26 cellular contexts compared by ENCODE assay signal in the genomic region with DNA sequence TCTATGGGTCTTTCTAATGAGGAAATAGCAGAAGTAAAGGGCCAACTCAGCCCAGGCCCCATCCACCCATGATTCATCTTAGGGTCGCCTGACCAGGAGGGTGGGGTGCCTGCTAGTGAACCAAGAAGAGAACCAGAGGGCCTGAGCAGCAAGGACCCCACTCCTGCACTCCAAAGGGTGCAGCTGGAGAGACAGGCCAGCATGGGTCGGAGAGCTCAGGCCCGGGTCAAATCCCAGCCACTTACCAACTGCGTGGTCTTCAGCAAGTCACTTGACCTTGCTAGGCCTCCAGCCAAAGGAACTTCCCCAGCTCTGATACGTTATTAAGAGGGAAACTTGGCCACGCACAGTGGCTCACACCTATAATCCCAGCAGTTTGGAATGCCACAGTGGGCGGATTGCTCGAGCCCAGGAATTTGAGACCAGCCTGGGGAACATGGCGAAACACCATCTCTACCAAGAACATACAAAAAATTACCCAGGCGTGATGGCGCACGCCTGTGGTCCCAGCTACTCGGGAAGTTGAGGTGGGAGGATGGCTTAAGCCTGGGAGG. TPM values are rescaled to one million over a fixed set of nuclear protein-coding genes. Genes with fewer than 3 reads are reported as not detected.
A peak's percentile ranks its signal among the peaks of the same experiment; 100 is the strongest.
DNase-seq lines count a peak whose midpoint lies in the region; ATAC-seq and TF ChIP-seq lines count a peak whose summit lies in the region.
"Had no signal": no experiment of that assay in that cellular context is flagged by ENCODE, and none has a peak within 500 bp of the region (broad histone marks: within the 10 kb centered on the region; RNA-seq: fewer than 3 reads in every experiment).

No MANE protein-coding gene starts in this region.

- ATAC-seq in GM19351 (IDR thresholded peaks at IDR 0.05; ENCODE audit: unreplicated experiment), result no peak
- ATAC-seq: gastroesophageal sphincter; HepG2; natural killer cell treated with Interleukin-12 subunit alpha and Interleukin-12 subunit beta and Interleukin-15 and Interleukin-18, amount 100 ng/mL, for 72 hours had no signal

- peaks cover 11% of the 10 kb centered on the region for H3K36me3 Mint-ChIP-seq in glutamatergic neuron (ENCODE audit: unreplicated experiment)
- peaks cover 22% of the 10 kb centered on the region for H3K36me3 Mint-ChIP-seq in activated naive CD8-positive, alpha-beta T cell treated with anti-CD3 and anti-CD28 coated beads for 36 hours

- peaks cover 6% of the 10 kb centered on the region for H3K9me3 Mint-ChIP-seq in glutamatergic neuron (ENCODE audit: unreplicated experiment)
- H3K9me3 Mint-ChIP-seq in activated naive CD8-positive, alpha-beta T cell treated with anti-CD3 and anti-CD28 coated beads for 36 hours, result no peaks in the 10 kb centered on the region
- H3K9me3 Mint-ChIP-seq: activated CD4-positive, alpha-beta T cell treated with anti-CD3 and anti-CD28 coated beads, Interleukin-2, amount 10 ng/mL, durations not matched to agents 7 days and 5 days; mesothelial cell of epicardium; natural killer cell treated with Interleukin-12 subunit alpha and Interleukin-12 subunit beta and Interleukin-15 and Interleukin-18, amount 100 ng/mL, for 72 hours had no signal

- peak overlapping the region; percentile 17 for H3K27ac Mint-ChIP-seq in glutamatergic neuron (ENCODE audit: unreplicated experiment)
- no peak overlapping the region for H3K27ac Mint-ChIP-seq in activated naive CD8-positive, alpha-beta T cell treated with anti-CD3 and anti-CD28 coated beads for 36 hours
- H3K27ac Mint-ChIP-seq: activated CD4-positive, alpha-beta T cell treated with anti-CD3 and anti-CD28 coated beads, Interleukin-2, amount 10 ng/mL, durations not matched to agents 7 days and 5 days; mesothelial cell of epicardium; natural killer cell treated with Interleukin-12 subunit alpha and Interleukin-12 subunit beta and Interleukin-15 and Interleukin-18, amount 100 ng/mL, for 72 hours; progenitor cell of endocrine pancreas had no signal

- DNase-seq in M059J (ENCODE audit: low read depth) (peak; percentile 39), amniotic epithelial cell (ENCODE audit: low read depth) (peak; percentile 43), glutamatergic neuron (no peak), skeletal muscle cell (ENCODE audit: low read depth) (peak; percentile 24), SHP77 (lab: John Stamatoyannopoulos, UW) (no peak)
- no peak for DNase-seq in activated naive CD8-positive, alpha-beta T cell treated with anti-CD3 and anti-CD28 coated beads for 36 hours
- DNase-seq: activated CD4-positive, alpha-beta T cell treated with anti-CD3 and anti-CD28 coated beads, Interleukin-2, amount 10 ng/mL, durations not matched to agents 7 days and 5 days; activated CD8-positive, alpha-beta memory T cell treated with anti-CD3 and anti-CD28 coated beads, Interleukin-2, amount 50 U/mL, for 48 hours; activated effector memory CD4-positive, alpha-beta T cell treated with anti-CD3 and anti-CD28 coated beads, Interleukin-2, amount 50 U/mL, for 16 hours; AML-193; amniotic stem cell; Caco-2; MM.1S; NCI-H1694; OCI-M1; SHP77 treated with DMSO at 0.1 percent for 48 hours; small intestine; stimulated activated CD4-positive, alpha-beta T cell treated with anti-CD3 and anti-CD28 coated beads, Interleukin-4, amount 100 ng/mL, for 24 hours; stomach; transverse colon had no signal

- no peak for TF ChIP-seq CTCF in glutamatergic neuron (IDR thresholded peaks at IDR 0.05; ENCODE audit: partially characterized antibody, unreplicated experiment)

- no peak overlapping the region for H3K4me3 Mint-ChIP-seq in glutamatergic neuron (ENCODE audit: unreplicated experiment)
- H3K4me3 Mint-ChIP-seq in activated naive CD8-positive, alpha-beta T cell treated with anti-CD3 and anti-CD28 coated beads for 36 hours, result no peak overlapping the region
- H3K4me3 Mint-ChIP-seq: activated CD4-positive, alpha-beta T cell treated with anti-CD3 and anti-CD28 coated beads, Interleukin-2, amount 10 ng/mL, durations not matched to agents 7 days and 5 days; mesothelial cell of epicardium; natural killer cell treated with Interleukin-12 subunit alpha and Interleukin-12 subunit beta and Interleukin-15 and Interleukin-18, amount 100 ng/mL, for 72 hours had no signal

- peaks cover 5% of the 10 kb centered on the region for H3K27me3 Mint-ChIP-seq in glutamatergic neuron (ENCODE audit: unreplicated experiment)
- H3K27me3 Mint-ChIP-seq in activated naive CD8-positive, alpha-beta T cell treated with anti-CD3 and anti-CD28 coated beads for 36 hours, result no peaks in the 10 kb centered on the region
- H3K27me3 Mint-ChIP-seq: activated CD4-positive, alpha-beta T cell treated with anti-CD3 and anti-CD28 coated beads, Interleukin-2, amount 10 ng/mL, durations not matched to agents 7 days and 5 days; natural killer cell treated with Interleukin-12 subunit alpha and Interleukin-12 subunit beta and Interleukin-15 and Interleukin-18, amount 100 ng/mL, for 72 hours; progenitor cell of endocrine pancreas had no signal

- H3K4me1 Mint-ChIP-seq in glutamatergic neuron (ENCODE audit: low read depth, unreplicated experiment), result peaks cover 8% of the 10 kb centered on the region
- H3K4me1 Mint-ChIP-seq in activated naive CD8-positive, alpha-beta T cell treated with anti-CD3 and anti-CD28 coated beads for 36 hours, result peaks cover 19% of the 10 kb centered on the region

- H3K4me3 ChIP-seq in skeletal muscle cell (ENCODE audit: low read depth, low read length), result no peak overlapping the region
- H3K4me3 ChIP-seq: gastroesophageal sphincter, stomach, transverse colon had no signal

RNA-seq across cellular contexts. Expression of gene BBLN, which starts 4.3 kb away (rescaled TPM):
- 289 and 427 TPM in 2 replicates for total RNA-seq in M059J (2014; rRNA removed; shearing (Covaris generic))
- total RNA-seq in glutamatergic neuron (ENCODE audit: unreplicated experiment), result 147 TPM
- 10 to 100 TPM; 74.1 to 77.3 TPM for total RNA-seq in activated naive CD8-positive, alpha-beta T cell treated with anti-CD3 and anti-CD28 coated beads for 36 hours

RNA-seq across cellular contexts. Expression of gene LCN2, which starts 15.2 kb away (rescaled TPM):
- 0.42 TPM in 1 of 2 replicates, not detected in the other for total RNA-seq in M059J (2014; rRNA removed; shearing (Covaris generic))
- not detected for total RNA-seq in glutamatergic neuron (ENCODE audit: unreplicated experiment)
- total RNA-seq in activated naive CD8-positive, alpha-beta T cell treated with anti-CD3 and anti-CD28 coated beads for 36 hours, result not detected
- total RNA-seq: activated CD4-positive, alpha-beta T cell treated with anti-CD3 and anti-CD28 coated beads, Interleukin-2, amount 10 ng/mL, durations not matched to agents 7 days and 5 days; Caco-2; mesothelial cell of epicardium; natural killer cell treated with Interleukin-12 subunit alpha and Interleukin-12 subunit beta and Interleukin-15 and Interleukin-18, amount 100 ng/mL, for 72 hours; progenitor cell of endocrine pancreas had no signal

RNA-seq across cellular contexts. Expression of gene CIZ1, which starts 27.0 kb away (rescaled TPM):
- total RNA-seq in M059J (2014; rRNA removed; shearing (Covaris generic)), result 50.2 and 52.4 TPM in 2 replicates
- total RNA-seq in glutamatergic neuron (ENCODE audit: unreplicated experiment), result 174 TPM
- total RNA-seq in activated naive CD8-positive, alpha-beta T cell treated with anti-CD3 and anti-CD28 coated beads for 36 hours, result 10 to 100 TPM; 86.8 to 91.3 TPM

RNA-seq across cellular contexts. Expression of gene PTGES2, which starts 36.9 kb away (rescaled TPM):
- total RNA-seq in M059J (2014; rRNA removed; shearing (Covaris generic)), result 34.9 and 53.8 TPM in 2 replicates
- 85.1 TPM for total RNA-seq in glutamatergic neuron (ENCODE audit: unreplicated experiment)
- 10 to 100 TPM; 63.3 to 66.1 TPM for total RNA-seq in activated naive CD8-positive, alpha-beta T cell treated with anti-CD3 and anti-CD28 coated beads for 36 hours

RNA-seq across cellular contexts. Expression of gene DNM1, which starts 38.8 kb away (rescaled TPM):
- 14.0 and 18.3 TPM in 2 replicates for total RNA-seq in M059J (2014; rRNA removed; shearing (Covaris generic))
- total RNA-seq in glutamatergic neuron (ENCODE audit: unreplicated experiment), result 276 TPM
- under 1 TPM; 0.37 to 0.58 TPM for total RNA-seq in activated naive CD8-positive, alpha-beta T cell treated with anti-CD3 and anti-CD28 coated beads for 36 hours

Comparison
In these comparisons a context has a peak if more than half of its experiments do, and no peak if none do; other contexts are left out.
1. DNase-seq: peak in M059J (single experiment), amniotic epithelial cell (single experiment) and skeletal muscle cell (single experiment); none in glutamatergic neuron (single experiment), activated naive CD8-positive, alpha-beta T cell treated with anti-CD3 and anti-CD28 coated beads for 36 hours (single experiment) and SHP77 (0 of 2).